ENCODE assay signal across 16 cellular contexts in genomic region chr4:157143365-157143764, GRCh38.
"Had no signal": no experiment of that assay in that cellular context is flagged by ENCODE, and none has a peak within 500 bp of the region (broad histone marks: within the 10 kb centered on the region; RNA-seq: fewer than 3 reads in every experiment).

No MANE protein-coding gene starts in this region.

- H3K27me3 ChIP-seq: body of pancreas, tibial artery had no signal

- H3K9me3 ChIP-seq: body of pancreas, psoas muscle, tibial artery, uterus had no signal

- DNase-seq: activated CD4-positive, alpha-beta memory T cell treated with anti-CD3 and anti-CD28 coated beads, Interleukin-2, amount 10 ng/mL, durations not matched to agents 7 days and 5 days; activated CD4-positive, alpha-beta T cell treated with anti-CD3 and anti-CD28 coated beads for 4 hours; activated effector memory CD4-positive, alpha-beta T cell treated with Interleukin-2 at 50 U/mL for 16 hours; activated T-cell treated with anti-CD3 and anti-CD28 coated beads, Interleukin-2, amount 50 U/mL, for 4 hours; amniotic stem cell; body of pancreas; caudate nucleus; left colon; psoas muscle; stimulated activated CD4-positive, alpha-beta T cell treated with anti-CD3 and anti-CD28 coated beads, Interleukin-1b, Interleukin-23, amount 100 ng/mL, for 48 hours; T-helper 17 cell; tibial artery; uterus had no signal

- ATAC-seq: activated T-cell treated with anti-CD3 and anti-CD28 coated beads, Interleukin-2, amount 50 U/mL, for 4 hours; body of pancreas; left colon; psoas muscle; sciatic nerve; T-helper 17 cell had no signal

- H3K36me3 Mint-ChIP-seq: activated naive CD4-positive, alpha-beta T cell treated with anti-CD3 and anti-CD28 coated beads, Interleukin-2, amount 50 U/mL, for 24 hours had no signal

- H3K4me3 ChIP-seq: body of pancreas, psoas muscle, tibial artery, uterus had no signal

- H3K27ac Mint-ChIP-seq: activated CD4-positive, alpha-beta memory T cell treated with anti-CD3 and anti-CD28 coated beads, Interleukin-2, amount 10 ng/mL, durations not matched to agents 7 days and 5 days; activated naive CD4-positive, alpha-beta T cell treated with anti-CD3 and anti-CD28 coated beads, Interleukin-2, amount 50 U/mL, for 24 hours; T-helper 17 cell had no signal

- H3K9me3 Mint-ChIP-seq: activated CD4-positive, alpha-beta memory T cell treated with anti-CD3 and anti-CD28 coated beads, Interleukin-2, amount 10 ng/mL, durations not matched to agents 7 days and 5 days; activated naive CD4-positive, alpha-beta T cell treated with anti-CD3 and anti-CD28 coated beads, Interleukin-2, amount 50 U/mL, for 24 hours had no signal

- H3K36me3 ChIP-seq: tibial artery, uterus had no signal

- H3K27me3 Mint-ChIP-seq: activated CD4-positive, alpha-beta memory T cell treated with anti-CD3 and anti-CD28 coated beads, Interleukin-2, amount 10 ng/mL, durations not matched to agents 7 days and 5 days; activated naive CD4-positive, alpha-beta T cell treated with anti-CD3 and anti-CD28 coated beads, Interleukin-2, amount 50 U/mL, for 24 hours; T-helper 17 cell had no signal

- H3K27ac ChIP-seq: body of pancreas, psoas muscle, tibial artery, uterus had no signal

- H3K4me1 Mint-ChIP-seq: activated CD4-positive, alpha-beta memory T cell treated with anti-CD3 and anti-CD28 coated beads, Interleukin-2, amount 10 ng/mL, durations not matched to agents 7 days and 5 days; activated naive CD4-positive, alpha-beta T cell treated with anti-CD3 and anti-CD28 coated beads, Interleukin-2, amount 50 U/mL, for 24 hours; neural crest cell; T-helper 17 cell had no signal

- H3K4me3 Mint-ChIP-seq: activated CD4-positive, alpha-beta memory T cell treated with anti-CD3 and anti-CD28 coated beads, Interleukin-2, amount 10 ng/mL, durations not matched to agents 7 days and 5 days; activated naive CD4-positive, alpha-beta T cell treated with anti-CD3 and anti-CD28 coated beads, Interleukin-2, amount 50 U/mL, for 24 hours; activated T-cell treated with anti-CD3 and anti-CD28 coated beads, Interleukin-2, amount 50 U/mL, for 4 hours; neural crest cell; T-helper 17 cell had no signal

- H3K4me1 ChIP-seq: body of pancreas, psoas muscle, tibial artery, uterus had no signal
